In genomic region chr2:68471385-68471784, GRCh38 we compare ENCODE assay signal across 2 cellular contexts.
TF ChIP-seq lines count a peak whose summit lies in the region.

No MANE protein-coding gene starts in this region.

TF ChIP-seq in K562, 482 proteins besides CTCF, POLR2A, EP300 and RAD21:
- TF ChIP-seq SMARCC2 (IDR thresholded peaks at IDR 0.05; ENCODE audit: low read depth) (no peak), MEIS2 (IDR thresholded peaks at IDR 0.05; ENCODE audit: partially characterized antibody) (peak; percentile 57), PKNOX1 (IDR thresholded peaks at IDR 0.05) (peak; percentile 63; the same call in 1 of the 2 replicates), PBX2 (CRISPR knock-in tag; IDR thresholded peaks at IDR 0.05; ENCODE audit: low read depth) (no peak), PBX2 (tag; conservative IDR thresholded peaks at IDR 0.05; ENCODE audit: low read depth) (peak; percentile 52; the same call in 1 of the 2 replicates)

TF ChIP-seq in SK-N-SH, 30 proteins besides CTCF, POLR2A, EP300 and RAD21:
- TF ChIP-seq JUND (IDR thresholded peaks at IDR 0.05) (no peak), FOXM1 (IDR thresholded peaks at IDR 0.05; ENCODE audit: low read depth) (no peak), ELF1 (IDR thresholded peaks at IDR 0.05) (no peak), NFIC (IDR thresholded peaks at IDR 0.05; ENCODE audit: borderline replicate concordance) (no peak), TAF1 (IDR thresholded peaks at IDR 0.05; ENCODE audit: borderline replicate concordance, low read depth, low read length) (no peak), MAX (IDR thresholded peaks at IDR 0.05; ENCODE audit: low read depth) (no peak), RXRA (IDR thresholded peaks at IDR 0.05; ENCODE audit: borderline replicate concordance, low read depth) (no peak), ZBTB33 (IDR thresholded peaks at IDR 0.05; ENCODE audit: borderline replicate concordance, low read depth) (no peak), FOXJ3 (CRISPR knock-in tag; IDR thresholded peaks at IDR 0.05) (no peak), USF1 (IDR thresholded peaks at IDR 0.05; ENCODE audit: borderline replicate concordance, low read depth) (no peak), MEF2A (IDR thresholded peaks at IDR 0.05; ENCODE audit: borderline replicate concordance, low read depth) (no peak), IRF3 (IDR thresholded peaks at IDR 0.05; ENCODE audit: low read depth, low read length) (no peak), TCF12 (IDR thresholded peaks at IDR 0.05) (no peak)
